In genomic region chr17:43778337-43779144, GRCh38 we compare ENCODE assay signal across 1 cellular context.
TF ChIP-seq lines count a peak whose summit lies in the region.

Gene DUSP3 (minus strand): TSS chr17:43778977. CDS start chr17:43778924, 53 bp downstream.

TF ChIP-seq in K562, 482 proteins besides CTCF, POLR2A, EP300 and RAD21 (continues in another document):
- TF ChIP-seq ZBTB40 (IDR thresholded peaks at IDR 0.05) (no peak), ZBTB40 (CRISPR knock-in tag; IDR thresholded peaks at IDR 0.05) (no peak), ZNF121 (CRISPR knock-in tag; conservative IDR thresholded peaks at IDR 0.05) (no peak), SIX5 (IDR thresholded peaks at IDR 0.05; ENCODE audit: borderline replicate concordance in 1 of 2, insufficient read depth in 1 of 2, low read depth in 1 of 2, low read length in 2 of 2) (no peak), KLF10 (CRISPR knock-in tag; IDR thresholded peaks at IDR 0.05) (no peak), ARID4B (CRISPR knock-in tag; IDR thresholded peaks at IDR 0.05) (peak; percentile 81), SIRT6 (IDR thresholded peaks at IDR 0.05; ENCODE audit: low read depth, low read length) (no peak), HDAC8 (tag; IDR thresholded peaks at IDR 0.05) (no peak), ZNF778 (CRISPR knock-in tag; IDR thresholded peaks at IDR 0.05) (no peak), NONO (IDR thresholded peaks at IDR 0.05; ENCODE audit: low read depth in 2 of 2, low read length in 1 of 2) (peak; percentile 22 to 64; a peak in 2 of 4 replicates), KHSRP (IDR thresholded peaks at IDR 0.05) (no peak), OTX1 (CRISPR knock-in tag; IDR thresholded peaks at IDR 0.05) (no peak), RBFOX2 (IDR thresholded peaks at IDR 0.05; ENCODE audit: low read depth, low read length) (peak; percentile 85), POLR2AphosphoS5 (IDR thresholded peaks at IDR 0.05; ENCODE audit: control insufficient read depth, insufficient read depth, low read depth, low read length) (peak; percentile 43; the same call in 1 of the 2 replicates), CEBPG (CRISPR knock-in tag; IDR thresholded peaks at IDR 0.05) (no peak), CEBPG (tag; conservative IDR thresholded peaks at IDR 0.05 in 1 of 2, IDR thresholded peaks at IDR 0.05 in 1 of 2) (no peak), MITF (IDR thresholded peaks at IDR 0.05) (peak; percentile 74; the same call in 1 of the 2 replicates), FOXJ3 (CRISPR knock-in tag; IDR thresholded peaks at IDR 0.05) (no peak), SLC30A9 (CRISPR knock-in tag; IDR thresholded peaks at IDR 0.05) (no peak), SAFB2 (IDR thresholded peaks at IDR 0.05; ENCODE audit: borderline replicate concordance, low read depth, low read length, severe bottlenecking) (no peak), CCNT2 (IDR thresholded peaks at IDR 0.05; ENCODE audit: borderline replicate concordance, extremely low read depth, insufficient read length, low read depth, low read length) (peak; percentile 62), ZNF561 (CRISPR knock-in tag; conservative IDR thresholded peaks at IDR 0.05) (no peak), NRF1 (conservative IDR thresholded peaks at IDR 0.05 in 1 of 2, IDR thresholded peaks at IDR 0.05 in 1 of 2) (no peak), NFIC (IDR thresholded peaks at IDR 0.05) (peak; percentile 41; the same call in 1 of the 2 replicates), CTBP1 (IDR thresholded peaks at IDR 0.05; ENCODE audit: borderline replicate concordance) (no peak; the same call in 1 of the 2 replicates), ETV6 (IDR thresholded peaks at IDR 0.05; ENCODE audit: borderline replicate concordance in 1 of 2, low read depth in 2 of 2, low read length in 1 of 2) (no peak), ETV6 (CRISPR knock-in tag; IDR thresholded peaks at IDR 0.05; ENCODE audit: borderline replicate concordance) (no peak), MBD2 (IDR thresholded peaks at IDR 0.05; ENCODE audit: borderline replicate concordance, low read depth) (peak; percentile 34; the same call in 1 of the 2 replicates), ZZZ3 (IDR thresholded peaks at IDR 0.05) (no peak), FOSL1 (tag; conservative IDR thresholded peaks at IDR 0.05) (no peak)
- TF ChIP-seq, protein P1, sequence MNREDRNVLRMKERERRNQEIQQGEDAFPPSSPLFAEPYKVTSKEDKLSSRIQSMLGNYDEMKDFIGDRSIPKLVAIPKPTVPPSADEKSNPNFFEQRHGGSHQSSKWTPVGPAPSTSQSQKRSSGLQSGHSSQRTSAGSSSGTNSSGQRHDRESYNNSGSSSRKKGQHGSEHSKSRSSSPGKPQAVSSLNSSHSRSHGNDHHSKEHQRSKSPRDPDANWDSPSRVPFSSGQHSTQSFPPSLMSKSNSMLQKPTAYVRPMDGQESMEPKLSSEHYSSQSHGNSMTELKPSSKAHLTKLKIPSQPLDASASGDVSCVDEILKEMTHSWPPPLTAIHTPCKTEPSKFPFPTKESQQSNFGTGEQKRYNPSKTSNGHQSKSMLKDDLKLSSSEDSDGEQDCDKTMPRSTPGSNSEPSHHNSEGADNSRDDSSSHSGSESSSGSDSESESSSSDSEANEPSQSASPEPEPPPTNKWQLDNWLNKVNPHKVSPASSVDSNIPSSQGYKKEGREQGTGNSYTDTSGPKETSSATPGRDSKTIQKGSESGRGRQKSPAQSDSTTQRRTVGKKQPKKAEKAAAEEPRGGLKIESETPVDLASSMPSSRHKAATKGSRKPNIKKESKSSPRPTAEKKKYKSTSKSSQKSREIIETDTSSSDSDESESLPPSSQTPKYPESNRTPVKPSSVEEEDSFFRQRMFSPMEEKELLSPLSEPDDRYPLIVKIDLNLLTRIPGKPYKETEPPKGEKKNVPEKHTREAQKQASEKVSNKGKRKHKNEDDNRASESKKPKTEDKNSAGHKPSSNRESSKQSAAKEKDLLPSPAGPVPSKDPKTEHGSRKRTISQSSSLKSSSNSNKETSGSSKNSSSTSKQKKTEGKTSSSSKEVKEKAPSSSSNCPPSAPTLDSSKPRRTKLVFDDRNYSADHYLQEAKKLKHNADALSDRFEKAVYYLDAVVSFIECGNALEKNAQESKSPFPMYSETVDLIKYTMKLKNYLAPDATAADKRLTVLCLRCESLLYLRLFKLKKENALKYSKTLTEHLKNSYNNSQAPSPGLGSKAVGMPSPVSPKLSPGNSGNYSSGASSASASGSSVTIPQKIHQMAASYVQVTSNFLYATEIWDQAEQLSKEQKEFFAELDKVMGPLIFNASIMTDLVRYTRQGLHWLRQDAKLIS (CRISPR knock-in tag; IDR thresholded peaks at IDR 0.05) = no peak
- TF ChIP-seq, protein P2, sequence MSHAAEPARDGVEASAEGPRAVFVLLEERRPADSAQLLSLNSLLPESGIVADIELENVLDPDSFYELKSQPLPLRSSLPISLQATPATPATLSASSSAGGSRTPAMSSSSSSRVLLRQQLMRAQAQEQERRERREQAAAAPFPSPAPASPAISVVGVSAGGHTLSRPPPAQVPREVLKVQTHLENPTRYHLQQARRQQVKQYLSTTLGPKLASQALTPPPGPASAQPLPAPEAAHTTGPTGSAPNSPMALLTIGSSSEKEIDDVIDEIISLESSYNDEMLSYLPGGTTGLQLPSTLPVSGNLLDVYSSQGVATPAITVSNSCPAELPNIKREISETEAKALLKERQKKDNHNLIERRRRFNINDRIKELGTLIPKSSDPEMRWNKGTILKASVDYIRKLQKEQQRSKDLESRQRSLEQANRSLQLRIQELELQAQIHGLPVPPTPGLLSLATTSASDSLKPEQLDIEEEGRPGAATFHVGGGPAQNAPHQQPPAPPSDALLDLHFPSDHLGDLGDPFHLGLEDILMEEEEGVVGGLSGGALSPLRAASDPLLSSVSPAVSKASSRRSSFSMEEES (CRISPR knock-in tag; IDR thresholded peaks at IDR 0.05) = peak; percentile 86
- TF ChIP-seq, protein P3, sequence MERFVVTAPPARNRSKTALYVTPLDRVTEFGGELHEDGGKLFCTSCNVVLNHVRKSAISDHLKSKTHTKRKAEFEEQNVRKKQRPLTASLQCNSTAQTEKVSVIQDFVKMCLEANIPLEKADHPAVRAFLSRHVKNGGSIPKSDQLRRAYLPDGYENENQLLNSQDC (CRISPR knock-in tag; IDR thresholded peaks at IDR 0.05) = no peak
- TF ChIP-seq, protein P4, sequence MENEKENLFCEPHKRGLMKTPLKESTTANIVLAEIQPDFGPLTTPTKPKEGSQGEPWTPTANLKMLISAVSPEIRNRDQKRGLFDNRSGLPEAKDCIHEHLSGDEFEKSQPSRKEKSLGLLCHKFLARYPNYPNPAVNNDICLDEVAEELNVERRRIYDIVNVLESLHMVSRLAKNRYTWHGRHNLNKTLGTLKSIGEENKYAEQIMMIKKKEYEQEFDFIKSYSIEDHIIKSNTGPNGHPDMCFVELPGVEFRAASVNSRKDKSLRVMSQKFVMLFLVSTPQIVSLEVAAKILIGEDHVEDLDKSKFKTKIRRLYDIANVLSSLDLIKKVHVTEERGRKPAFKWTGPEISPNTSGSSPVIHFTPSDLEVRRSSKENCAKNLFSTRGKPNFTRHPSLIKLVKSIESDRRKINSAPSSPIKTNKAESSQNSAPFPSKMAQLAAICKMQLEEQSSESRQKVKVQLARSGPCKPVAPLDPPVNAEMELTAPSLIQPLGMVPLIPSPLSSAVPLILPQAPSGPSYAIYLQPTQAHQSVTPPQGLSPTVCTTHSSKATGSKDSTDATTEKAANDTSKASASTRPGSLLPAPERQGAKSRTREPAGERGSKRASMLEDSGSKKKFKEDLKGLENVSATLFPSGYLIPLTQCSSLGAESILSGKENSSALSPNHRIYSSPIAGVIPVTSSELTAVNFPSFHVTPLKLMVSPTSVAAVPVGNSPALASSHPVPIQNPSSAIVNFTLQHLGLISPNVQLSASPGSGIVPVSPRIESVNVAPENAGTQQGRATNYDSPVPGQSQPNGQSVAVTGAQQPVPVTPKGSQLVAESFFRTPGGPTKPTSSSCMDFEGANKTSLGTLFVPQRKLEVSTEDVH (IDR thresholded peaks at IDR 0.05; ENCODE audit: low read depth, partially characterized antibody) = no peak
